ENCODE assay signal across 13 cellular contexts in genomic region chr6:142045380-142046270, GRCh38.
DNase-seq lines count a peak whose midpoint lies in the region; ATAC-seq and TF ChIP-seq lines count a peak whose summit lies in the region.
"Had no signal": no experiment of that assay in that cellular context is flagged by ENCODE, and none has a peak within 500 bp of the region (broad histone marks: within the 10 kb centered on the region; RNA-seq: fewer than 3 reads in every experiment).

No MANE protein-coding gene starts in this region.

- no peak for ATAC-seq in GM18870 (IDR thresholded peaks at IDR 0.05; ENCODE audit: unreplicated experiment)
- no peak for ATAC-seq in GM18505 (IDR thresholded peaks at IDR 0.05; ENCODE audit: unreplicated experiment)
- ATAC-seq in HG03354 (IDR thresholded peaks at IDR 0.05; ENCODE audit: poor library complexity, severe bottlenecking, unreplicated experiment) = no peak
- ATAC-seq: left cardiac atrium; stimulated activated naive CD8-positive, alpha-beta T cell treated with anti-CD3 and anti-CD28 coated beads, Interleukin-15, Interleukin-2, amounts not matched to agents 100 U/mL and 50 U/mL, for 24 hours had no signal

- no peak overlapping the region for H3K27ac ChIP-seq in neuronal stem cell (replicated peaks; ENCODE audit: low read length)

- H4K91ac ChIP-seq in neuronal stem cell (ENCODE audit: low read depth, low read length, poor library complexity) = no peak overlapping the region

- TF ChIP-seq POLR2A in GM18505 (IDR thresholded peaks at IDR 0.05; ENCODE audit: borderline replicate concordance, extremely low read depth, insufficient read depth, insufficient read length) = no peak

- H3K4me3 ChIP-seq in epithelial cell of esophagus (ENCODE audit: low read length) = no peak overlapping the region
- H3K4me3 ChIP-seq in neuronal stem cell (ENCODE audit: low read length in 2 of 2) = no peak overlapping the region

- no peak overlapping the region for H3K4ac ChIP-seq in neuronal stem cell (ENCODE audit: low read length)

- H2BK120ac ChIP-seq in neuronal stem cell (ENCODE audit: low read depth, low read length) = no peak overlapping the region

- H3K23ac ChIP-seq in neuronal stem cell (ENCODE audit: low read depth, low read length, poor library complexity) = no peak overlapping the region

- peak; percentile 45 for DNase-seq in GM03348 (ENCODE audit: low spot score)
- peak; percentile 0 for DNase-seq in NCI-H446 treated with DMSO at 0.1 percent for 48 hours (lab: John Stamatoyannopoulos, UW)
- DNase-seq in epithelial cell of esophagus (ENCODE audit: low read depth) = peak; percentile 20
- no peak for DNase-seq in neuronal stem cell (ENCODE audit: low spot score)
- no peak for DNase-seq in activated gamma-delta T cell treated with Interleukin-2 at 50 U/mL for 16 hours
- DNase-seq: activated T-cell treated with anti-CD3 and anti-CD28 coated beads for 4 hours; left cardiac atrium; NCI-H1436; small intestine; stimulated activated naive CD8-positive, alpha-beta T cell treated with anti-CD3 and anti-CD28 coated beads, Interleukin-15, Interleukin-2, amounts not matched to agents 100 U/mL and 50 U/mL, for 24 hours had no signal

- no peak overlapping the region for H3K18ac ChIP-seq in neuronal stem cell (ENCODE audit: low read length)

- no peak overlapping the region for H3K14ac ChIP-seq in neuronal stem cell (ENCODE audit: low read length)

- peak; percentile 25 for TF ChIP-seq CTCF in epithelial cell of esophagus (IDR thresholded peaks at IDR 0.05; ENCODE audit: insufficient read depth, low read depth, low read length, missing control alignments)

- H3K4me1 ChIP-seq in neuronal stem cell (ENCODE audit: control insufficient read depth in 2 of 2, insufficient read depth in 1 of 2, low read depth in 1 of 2, low read length in 2 of 2) = peaks cover 0 to 5% of the 10 kb centered on the region in 2 donors

- H3K9me3 ChIP-seq in neuronal stem cell (replicated peaks in 1 of 2; ENCODE audit: control insufficient read depth in 2 of 2, insufficient read depth in 1 of 2, low read depth in 1 of 2, low read length in 2 of 2) = no peaks in the 10 kb centered on the region

- no peak overlapping the region for H2BK5ac ChIP-seq in neuronal stem cell (ENCODE audit: low read length)

- H3K9ac ChIP-seq in neuronal stem cell (ENCODE audit: low read depth, low read length, poor library complexity) = no peak overlapping the region

- H2BK15ac ChIP-seq in neuronal stem cell (ENCODE audit: low read length) = no peak overlapping the region

- H3K36me3 ChIP-seq in neuronal stem cell (replicated peaks in 1 of 2; ENCODE audit: control insufficient read depth in 2 of 2, insufficient read depth in 2 of 2, low read length in 2 of 2) = no peaks in the 10 kb centered on the region

- H3K4me2 ChIP-seq in neuronal stem cell (ENCODE audit: insufficient read depth, low read length, poor library complexity, severe bottlenecking) = no peak overlapping the region

- no CpG with 5 or more reads among the region's 6 CpGs for WGBS in neuronal stem cell (ENCODE audit: extremely low coverage in 2 of 2, insufficient read length in 2 of 2, insufficient replicate concordance in 1 of 2), 2 donors

- H2AK5ac ChIP-seq in neuronal stem cell (ENCODE audit: low read depth, low read length) = no peak overlapping the region

- H4K8ac ChIP-seq in neuronal stem cell (ENCODE audit: low read depth, low read length) = no peak overlapping the region

- no peaks in the 10 kb centered on the region for H3K79me1 ChIP-seq in neuronal stem cell (ENCODE audit: low read depth, low read length)

- H2BK12ac ChIP-seq in neuronal stem cell (ENCODE audit: low read length) = no peak overlapping the region

- peak overlapping the region; percentile 26 for H2AFZ ChIP-seq in neuronal stem cell (ENCODE audit: low read length)

- no peaks in the 10 kb centered on the region for H3K27me3 ChIP-seq in neuronal stem cell (ENCODE audit: control insufficient read depth in 3 of 3, insufficient read depth in 3 of 3, low read depth in 1 of 3, low read length in 3 of 3)

Comparison
In these comparisons a context has a peak if more than half of its experiments do, and no peak if none do; other contexts are left out.
1. DNase-seq: peak in GM03348 (single experiment), NCI-H446 treated with DMSO at 0.1 percent for 48 hours (single experiment) and epithelial cell of esophagus (single experiment); none in neuronal stem cell (single experiment) and activated gamma-delta T cell treated with Interleukin-2 at 50 U/mL for 16 hours (single experiment).